Comparison of ENCODE assay signal across 14 cellular contexts in the genomic region with DNA sequence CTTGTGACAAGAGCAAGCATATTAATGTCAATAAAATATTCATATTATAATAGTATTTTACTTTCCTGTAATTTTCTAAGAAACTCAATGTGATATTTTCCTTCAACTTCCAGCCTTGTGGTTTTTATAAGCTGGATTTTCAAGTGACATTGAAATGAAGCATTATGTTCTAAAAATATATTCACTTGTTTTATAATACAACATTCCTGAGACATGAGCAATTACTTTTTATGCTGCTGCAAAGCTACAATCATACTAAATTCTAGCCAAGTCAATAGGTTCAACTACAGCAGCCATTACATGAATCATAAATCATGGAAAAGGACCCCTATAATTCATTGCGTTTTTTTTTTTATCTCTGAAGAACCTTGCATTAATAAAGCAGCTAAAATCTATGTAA.
A peak's percentile ranks its signal among the peaks of the same experiment; 100 is the strongest.
DNase-seq lines count a peak whose midpoint lies in the region; ATAC-seq and TF ChIP-seq lines count a peak whose summit lies in the region.
"Had no signal": no experiment of that assay in that cellular context is flagged by ENCODE, and none has a peak within 500 bp of the region (broad histone marks: within the 10 kb centered on the region; RNA-seq: fewer than 3 reads in every experiment).

No MANE protein-coding gene starts in this region.

- no peak overlapping the region for H2BK5ac ChIP-seq in mesenchymal stem cell (ENCODE audit: low read depth, low read length, poor library complexity, severe bottlenecking)

- H2BK15ac ChIP-seq in mesenchymal stem cell (ENCODE audit: low read depth, poor library complexity, severe bottlenecking), result no peak overlapping the region

- H3K4me1 ChIP-seq in mesenchymal stem cell (ENCODE audit: control insufficient read depth, insufficient read depth, low read depth, low read length), result no peaks in the 10 kb centered on the region

- H3K4me2 ChIP-seq in mesenchymal stem cell (ENCODE audit: low read length, poor library complexity, severe bottlenecking), result no peak overlapping the region
- H3K4me2 ChIP-seq: KMS-11 had no signal

- H3K79me1 ChIP-seq in mesenchymal stem cell (replicated peaks; ENCODE audit: low read length, poor library complexity, severe bottlenecking), result no peaks in the 10 kb centered on the region

- H3K14ac ChIP-seq in mesenchymal stem cell (ENCODE audit: low read length in 2 of 2), result no peak overlapping the region

- DNase-seq in AG09319 (ENCODE audit: extremely low read depth, low read depth), result peak; percentile 5
- DNase-seq in coronary artery (ENCODE audit: low spot score), result no peak
- DNase-seq in mesenchymal stem cell, result peak; percentile 41
- DNase-seq in NCI-H446 treated with DMSO at 0.1 percent for 48 hours (lab: John Stamatoyannopoulos, UW), result no peak
- DNase-seq in DMS153 treated with DMSO at 0.1 percent for 48 hours (lab: John Stamatoyannopoulos, UW; ENCODE audit: unreplicated experiment), result no peak
- no peak for DNase-seq in NCI-H2171 (lab: John Stamatoyannopoulos, UW)
- DNase-seq: central memory CD4-positive, alpha-beta T cell; GOT3; NCI-H510A treated with DMSO at 0.1 percent for 48 hours; retina had no signal

- peak overlapping the region; percentile 7 for H3K9ac ChIP-seq in mesenchymal stem cell (ENCODE audit: low read length)
- H3K9ac ChIP-seq: KMS-11 had no signal

- no peak overlapping the region for H4K8ac ChIP-seq in mesenchymal stem cell (ENCODE audit: low read length)

- H2BK120ac ChIP-seq in mesenchymal stem cell (ENCODE audit: low read depth, low read length), result no peak overlapping the region

- no peak for TF ChIP-seq EP300 in Ishikawa (IDR thresholded peaks at IDR 0.05; ENCODE audit: borderline replicate concordance)

- TF ChIP-seq RAD21 in Ishikawa (IDR thresholded peaks at IDR 0.05; ENCODE audit: low read depth), result no peak

- no peak overlapping the region for H3K18ac ChIP-seq in mesenchymal stem cell (ENCODE audit: low read depth in 1 of 2, low read length in 2 of 2)

- no peak overlapping the region for H3K4ac ChIP-seq in mesenchymal stem cell (ENCODE audit: low read depth in 1 of 2, low read length in 2 of 2)

- no peak overlapping the region for H3K23ac ChIP-seq in mesenchymal stem cell (ENCODE audit: low read length in 2 of 2)

- no peaks in the 10 kb centered on the region for H3K36me3 ChIP-seq in mesenchymal stem cell (ENCODE audit: control insufficient read depth in 1 of 2, insufficient read depth in 2 of 2, low read depth in 1 of 2, low read length in 2 of 2)
- H3K36me3 ChIP-seq: tibial nerve had no signal

- H3K9me3 ChIP-seq in mesenchymal stem cell (ENCODE audit: control insufficient read depth, low read length), result peaks cover 5% of the 10 kb centered on the region

- 36% methylated on average over 1 of the region's 1 CpG for WGBS in mesenchymal stem cell

- ATAC-seq in GM19351 (IDR thresholded peaks at IDR 0.05; ENCODE audit: unreplicated experiment), result no peak

- H2BK12ac ChIP-seq in mesenchymal stem cell (ENCODE audit: low read length in 2 of 2), result no peak overlapping the region

- no peak for TF ChIP-seq CTCF in AG09319 (IDR thresholded peaks at IDR 0.05; ENCODE audit: low read depth, low read length)
- no peak for TF ChIP-seq CTCF in coronary artery (IDR thresholded peaks at IDR 0.05)

- no peak overlapping the region for H2AFZ ChIP-seq in mesenchymal stem cell (ENCODE audit: low read depth, low read length)

- H2AK5ac ChIP-seq in mesenchymal stem cell (ENCODE audit: low read length, severe bottlenecking), result no peak overlapping the region

- H3K4me3 ChIP-seq in coronary artery, result no peak overlapping the region
- H3K4me3 ChIP-seq in mesenchymal stem cell (ENCODE audit: insufficient read depth in 1 of 2, low read depth in 1 of 2, low read length in 2 of 2), result no peak overlapping the region
- H3K4me3 ChIP-seq: tibial nerve had no signal

- no peaks in the 10 kb centered on the region for H3K27me3 ChIP-seq in mesenchymal stem cell (ENCODE audit: control insufficient read depth in 1 of 2, insufficient read depth in 1 of 2, low read length in 2 of 2)
- H3K27me3 ChIP-seq: tibial nerve had no signal

- H4K91ac ChIP-seq in mesenchymal stem cell (ENCODE audit: low read length), result no peak overlapping the region

- peak overlapping the region; percentile 27 to 65 for H3K27ac ChIP-seq in coronary artery
- H3K27ac ChIP-seq in mesenchymal stem cell (ENCODE audit: low read length, poor library complexity, severe bottlenecking), result no peak overlapping the region
- H3K27ac ChIP-seq: KMS-11 had no signal

TF ChIP-seq in Ishikawa, 13 proteins besides CTCF, POLR2A, EP300 and RAD21:
- TF ChIP-seq, protein P1, sequence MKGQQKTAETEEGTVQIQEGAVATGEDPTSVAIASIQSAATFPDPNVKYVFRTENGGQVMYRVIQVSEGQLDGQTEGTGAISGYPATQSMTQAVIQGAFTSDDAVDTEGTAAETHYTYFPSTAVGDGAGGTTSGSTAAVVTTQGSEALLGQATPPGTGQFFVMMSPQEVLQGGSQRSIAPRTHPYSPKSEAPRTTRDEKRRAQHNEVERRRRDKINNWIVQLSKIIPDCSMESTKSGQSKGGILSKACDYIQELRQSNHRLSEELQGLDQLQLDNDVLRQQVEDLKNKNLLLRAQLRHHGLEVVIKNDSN (IDR thresholded peaks at IDR 0.05), result no peak
- TF ChIP-seq NFIC (IDR thresholded peaks at IDR 0.05), result 0 out of 2 replicates have a peak, but pooled peaks have one; percentile 15

Comparison
In these comparisons a context has a peak if more than half of its experiments do, and no peak if none do; other contexts are left out.
1. DNase-seq: peak in AG09319 (single experiment) and mesenchymal stem cell (single experiment); none in coronary artery (single experiment), NCI-H446 treated with DMSO at 0.1 percent for 48 hours (single experiment), DMS153 treated with DMSO at 0.1 percent for 48 hours (single experiment) and NCI-H2171 (single experiment).